Comparison of ENCODE assay signal across 8 cellular contexts in genomic region chr14:67675219-67675582, GRCh38. TPM values are rescaled to one million over a fixed set of nuclear protein-coding genes. Genes with fewer than 3 reads are reported as not detected.
DNase-seq lines count a peak whose midpoint lies in the region; ATAC-seq and TF ChIP-seq lines count a peak whose summit lies in the region.

No MANE protein-coding gene starts in this region.

- no peaks in the 10 kb centered on the region for H3K27me3 Mint-ChIP-seq in stimulated activated naive CD8-positive, alpha-beta T cell treated with anti-CD3 and anti-CD28 coated beads, Interleukin-15, Interleukin-2, amounts not matched to agents 100 ng/mL and 50 ng/mL, for 24 hours
- H3K27me3 Mint-ChIP-seq in MCF 10A (ENCODE audit: insufficient read depth, unreplicated experiment): no peaks in the 10 kb centered on the region
- no peaks in the 10 kb centered on the region for H3K27me3 Mint-ChIP-seq in mesothelial cell of epicardium (ENCODE audit: low read depth)

- CTCF ChIA-PET in MCF 10A (lab: Yijun Ruan, JAX): interaction anchor here (0.5 to 9.3 kb wide), 7 partner anchors 7 to 75 kb away, joined by 3 to 53 read pairs (median 3); partner anchors contain the start of genes PIGH and RDH12

- peak overlapping the region; percentile 88 for H3K27ac Mint-ChIP-seq in stimulated activated naive CD8-positive, alpha-beta T cell treated with anti-CD3 and anti-CD28 coated beads, Interleukin-15, Interleukin-2, amounts not matched to agents 100 ng/mL and 50 ng/mL, for 24 hours
- no peak overlapping the region for H3K27ac Mint-ChIP-seq in MCF 10A (ENCODE audit: low read depth, unreplicated experiment)
- peak overlapping the region; percentile 99 for H3K27ac Mint-ChIP-seq in mesothelial cell of epicardium

- no peaks in the 10 kb centered on the region for H3K9me3 Mint-ChIP-seq in stimulated activated naive CD8-positive, alpha-beta T cell treated with anti-CD3 and anti-CD28 coated beads, Interleukin-15, Interleukin-2, amounts not matched to agents 100 ng/mL and 50 ng/mL, for 24 hours
- H3K9me3 Mint-ChIP-seq in MCF 10A (ENCODE audit: unreplicated experiment) (no peaks in the 10 kb centered on the region), mesothelial cell of epicardium (no peaks in the 10 kb centered on the region)

- peak overlapping the region; percentile 95 for H3K4me3 Mint-ChIP-seq in stimulated activated naive CD8-positive, alpha-beta T cell treated with anti-CD3 and anti-CD28 coated beads, Interleukin-15, Interleukin-2, amounts not matched to agents 100 ng/mL and 50 ng/mL, for 24 hours
- H3K4me3 Mint-ChIP-seq in MCF 10A (ENCODE audit: unreplicated experiment) (peak overlapping the region; percentile 86), mesothelial cell of epicardium (peak overlapping the region; percentile 96)

- TSS peak; percentile 64 for BruUV-seq in MCF 10A (replicated peaks; lab: Mats Ljungman, UMichigan)

- peaks cover 42% of the 10 kb centered on the region for H3K4me1 Mint-ChIP-seq in stimulated activated naive CD8-positive, alpha-beta T cell treated with anti-CD3 and anti-CD28 coated beads, Interleukin-15, Interleukin-2, amounts not matched to agents 100 ng/mL and 50 ng/mL, for 24 hours (ENCODE audit: low read depth)
- peaks cover 24% of the 10 kb centered on the region for H3K4me1 Mint-ChIP-seq in MCF 10A (ENCODE audit: insufficient read depth, unreplicated experiment)
- peaks cover 14% of the 10 kb centered on the region for H3K4me1 Mint-ChIP-seq in mesothelial cell of epicardium

- intact Hi-C loops in MCF 10A (cut with micrococcal nuclease): loop anchor here (2.0 kb wide), 1 partner anchor 30 kb away; no protein-coding TSS in a partner anchor

- POLR2A ChIA-PET in MCF 10A (lab: Yijun Ruan, JAX): interaction anchor here (0.7 to 6.1 kb wide), 11 partner anchors 11 to 1028 kb away, joined by 3 to 85 read pairs (median 5); partner anchors contain the start of genes PIGH and RDH11

- no peak for ATAC-seq in stimulated activated naive CD8-positive, alpha-beta T cell treated with anti-CD3 and anti-CD28 coated beads, Interleukin-15, Interleukin-2, amounts not matched to agents 100 U/mL and 50 U/mL, for 24 hours
- ATAC-seq in HG03175 (IDR thresholded peaks at IDR 0.05; ENCODE audit: unreplicated experiment) (no peak), GM21529 (IDR thresholded peaks at IDR 0.05; ENCODE audit: unreplicated experiment) (no peak)

- DNase-seq in stimulated activated naive CD8-positive, alpha-beta T cell treated with anti-CD3 and anti-CD28 coated beads, Interleukin-15, Interleukin-2, amounts not matched to agents 100 U/mL and 50 U/mL, for 24 hours: no peak
- DNase-seq in MCF 10A (ENCODE audit: unreplicated experiment): no peak
- no peak for DNase-seq in mesothelial cell of epicardium (ENCODE audit: low spot score in 2 of 2, unreplicated experiment in 2 of 2)
- no peak for DNase-seq in pons (ENCODE audit: low spot score)
- DNase-seq in COR-L47 (lab: John Stamatoyannopoulos, UW): no peak

- peaks cover 20% of the 10 kb centered on the region for H3K36me3 Mint-ChIP-seq in stimulated activated naive CD8-positive, alpha-beta T cell treated with anti-CD3 and anti-CD28 coated beads, Interleukin-15, Interleukin-2, amounts not matched to agents 100 ng/mL and 50 ng/mL, for 24 hours (ENCODE audit: low read depth)
- H3K36me3 Mint-ChIP-seq in MCF 10A (ENCODE audit: insufficient read depth, unreplicated experiment): peaks cover 16% of the 10 kb centered on the region
- H3K36me3 Mint-ChIP-seq in mesothelial cell of epicardium: peaks cover 5% of the 10 kb centered on the region

- TF ChIP-seq CTCF in MCF 10A (IDR thresholded peaks at IDR 0.05; ENCODE audit: unreplicated experiment) (no peak), mesothelial cell of epicardium (IDR thresholded peaks at IDR 0.05; ENCODE audit: unreplicated experiment) (no peak)

RNA-seq across cellular contexts. Expression of gene VTI1B, which starts 0.8 kb away (rescaled TPM):
- total RNA-seq in MCF 10A (2022): 57.5 and 84.3 TPM in 2 replicates
- 75.7 to 95.0 TPM (median 88.9 TPM) in 3 replicates for total RNA-seq in mesothelial cell of epicardium

RNA-seq across cellular contexts. Expression of gene RDH11, which starts 20.4 kb away (rescaled TPM):
- total RNA-seq in MCF 10A (2022): 40.9 and 53.5 TPM in 2 replicates
- total RNA-seq in mesothelial cell of epicardium: 55.3 to 56.1 TPM (median 55.6 TPM) in 3 replicates

RNA-seq across cellular contexts. Expression of gene RDH12, which starts 26.5 kb away (rescaled TPM):
- total RNA-seq in MCF 10A (2022): not detected in 2 replicates
- total RNA-seq in mesothelial cell of epicardium: not detected in 3 replicates

RNA-seq across cellular contexts. Expression of gene ARG2, which starts 55.5 kb away (rescaled TPM):
- 11.7 and 17.6 TPM in 2 replicates for total RNA-seq in MCF 10A (2022)
- total RNA-seq in mesothelial cell of epicardium: 2.5 to 4.5 TPM (median 2.9 TPM) in 3 replicates
